20 cellular contexts compared by ENCODE assay signal in genomic region chr12:14482361-14482760, GRCh38.
"Had no signal": no experiment of that assay in that cellular context is flagged by ENCODE, and none has a peak within 500 bp of the region (broad histone marks: within the 10 kb centered on the region; RNA-seq: fewer than 3 reads in every experiment).

No MANE protein-coding gene starts in this region.

- FAIRE-seq: endothelial cell of umbilical vein had no signal

- H3K4me3 ChIP-seq: adrenal gland, esophagus squamous epithelium, suprapubic skin, transverse colon, vagina had no signal

- H3K9me3 ChIP-seq: adrenal gland, esophagus squamous epithelium, suprapubic skin, transverse colon, vagina had no signal

- H3K4me3 Mint-ChIP-seq: activated T-helper 1 cell treated with anti-CD3 and anti-CD28 coated beads, Interleukin-12 subunit alpha, Interleukin-12 subunit beta, Interleukin-2, Interleukin-4 antibody, amounts not matched to agents 30 ng/mL and 10 ng/mL and 1 ng/mL, durations not matched to agents 14 hours and 24 hours and 36 hours; immature natural killer cell; nephron; stimulated activated naive CD8-positive, alpha-beta T cell treated with anti-CD3 and anti-CD28 coated beads, Interleukin-15, amount 100 ng/mL, for 72 hours; WTC11 had no signal

- H3K27ac Mint-ChIP-seq: activated T-helper 1 cell treated with anti-CD3 and anti-CD28 coated beads, Interleukin-12 subunit alpha, Interleukin-12 subunit beta, Interleukin-2, Interleukin-4 antibody, amounts not matched to agents 30 ng/mL and 10 ng/mL and 1 ng/mL, durations not matched to agents 14 hours and 24 hours and 36 hours; immature natural killer cell; nephron; WTC11 had no signal

- H3K27me3 ChIP-seq: adrenal gland, esophagus squamous epithelium, suprapubic skin, transverse colon, vagina had no signal

- DNase-seq: activated CD4-positive, alpha-beta T cell treated with anti-CD3 and anti-CD28 coated beads for 4 hours; activated CD8-positive, alpha-beta memory T cell treated with anti-CD3 and anti-CD28 coated beads, Interleukin-2, amount 50 U/mL, for 4 hours; adrenal gland; effector CD4-positive, alpha-beta T cell; esophagus squamous epithelium; immature natural killer cell; nucleus accumbens; posterior cingulate gyrus; stimulated activated CD4-positive, alpha-beta T cell treated with anti-CD3 and anti-CD28 coated beads, Interleukin-12 subunit alpha, Interleukin-12 subunit beta, amount 100 ng/mL, for 4 hours; stimulated activated CD4-positive, alpha-beta T cell treated with anti-CD3 and anti-CD28 coated beads, Interleukin-1b, Interleukin-23, amount 100 ng/mL, for 48 hours; stimulated activated CD8-positive, alpha-beta memory T cell treated with anti-CD3 and anti-CD28 coated beads, Interleukin-4, amount 100 ng/mL, for 48 hours; stimulated activated naive CD8-positive, alpha-beta T cell treated with anti-CD3 and anti-CD28 coated beads, Interleukin-15, amount 100 ng/mL, for 72 hours; SW 1271; transverse colon had no signal

- H3K4me1 ChIP-seq: adrenal gland, esophagus squamous epithelium, suprapubic skin, transverse colon, vagina had no signal

- H3K4me1 Mint-ChIP-seq: nephron; stimulated activated naive CD8-positive, alpha-beta T cell treated with anti-CD3 and anti-CD28 coated beads, Interleukin-15, amount 100 ng/mL, for 72 hours; WTC11 had no signal

- H3K27me3 Mint-ChIP-seq: stimulated activated naive CD8-positive, alpha-beta T cell treated with anti-CD3 and anti-CD28 coated beads, Interleukin-15, amount 100 ng/mL, for 72 hours had no signal

- ATAC-seq: stimulated activated naive CD8-positive, alpha-beta T cell treated with anti-CD3 and anti-CD28 coated beads, Interleukin-15, amount 100 ng/mL, for 72 hours; WTC11 had no signal

- H3K27ac ChIP-seq: adrenal gland, suprapubic skin, transverse colon, vagina had no signal

- H3K9me3 Mint-ChIP-seq: activated T-helper 1 cell treated with anti-CD3 and anti-CD28 coated beads, Interleukin-12 subunit alpha, Interleukin-12 subunit beta, Interleukin-2, Interleukin-4 antibody, amounts not matched to agents 30 ng/mL and 10 ng/mL and 1 ng/mL, durations not matched to agents 14 hours and 24 hours and 36 hours; immature natural killer cell; stimulated activated naive CD8-positive, alpha-beta T cell treated with anti-CD3 and anti-CD28 coated beads, Interleukin-15, amount 100 ng/mL, for 72 hours; WTC11 had no signal
